22 cellular contexts compared by ENCODE assay signal in genomic region chr17:45355087-45355486, GRCh38. TPM values are rescaled to one million over a fixed set of nuclear protein-coding genes. Genes with fewer than 3 reads are reported as not detected.
A peak's percentile ranks its signal among the peaks of the same experiment; 100 is the strongest.
DNase-seq lines count a peak whose midpoint lies in the region; ATAC-seq, FAIRE-seq and TF ChIP-seq lines count a peak whose summit lies in the region.
"Had no signal": no experiment of that assay in that cellular context is flagged by ENCODE, and none has a peak within 500 bp of the region (broad histone marks: within the 10 kb centered on the region; RNA-seq: fewer than 3 reads in every experiment).

No MANE protein-coding gene starts in this region.

- H3K9me3 ChIP-seq in PC-3 (ENCODE audit: low read length), result no peaks in the 10 kb centered on the region
- 0 out of 4 replicates have a peak, but pooled peaks cover 0 to 2% of the 10 kb centered on the region in 2 experiments for H3K9me3 ChIP-seq in H1 (ENCODE audit: insufficient read depth in 2 of 2, low read depth in 1 of 2, low read length in 1 of 2)
- H3K9me3 ChIP-seq in small intestine (ENCODE audit: control insufficient read depth, low read depth), result no peaks in the 10 kb centered on the region
- no peaks in the 10 kb centered on the region for H3K9me3 ChIP-seq in uterus
- H3K9me3 ChIP-seq: left lung, mucosa of descending colon, neutrophil, SJSA1, vagina had no signal

- H3K9ac ChIP-seq in PC-3 (ENCODE audit: low read length), result no peak overlapping the region
- no peak overlapping the region for H3K9ac ChIP-seq in H1 (replicated peaks in 1 of 4; ENCODE audit: extremely low read depth in 1 of 4, low read depth in 3 of 4, low read length in 3 of 4)

- no peak overlapping the region for H3K4me3 ChIP-seq in PC-3 (ENCODE audit: low read length)
- no peak overlapping the region for H3K4me3 ChIP-seq in H1 (ENCODE audit: extremely low read depth in 1 of 4, insufficient read depth in 2 of 4, low read depth in 3 of 4, low read length in 4 of 4)
- H3K4me3 ChIP-seq in small intestine (ENCODE audit: low read depth in 1 of 2, low read length in 2 of 2), result no peak overlapping the region
- H3K4me3 ChIP-seq in uterus, result no peak overlapping the region
- H3K4me3 ChIP-seq: left lung, mucosa of descending colon, right atrium auricular region, SJSA1, vagina had no signal

- no peak for FAIRE-seq in H1 (lab: Jason Lieb, UNC)
- FAIRE-seq in small intestine (lab: Jason Lieb, UNC), result no peak
- FAIRE-seq: frontal cortex, G401.6 had no signal

- no peak overlapping the region for H4K91ac ChIP-seq in H1 (replicated peaks; ENCODE audit: insufficient read length, low read length)

- WGBS in H1 (ENCODE audit: extremely low coverage in 1 of 2, insufficient coverage in 1 of 2, insufficient read length in 1 of 2, insufficient replicate concordance in 2 of 2, low coverage in 1 of 2, low lambda C conversion rate in 2 of 2, missing lambda C conversion rate in 1 of 2), 2 experiments, result 85% methylated on average over 2 of the region's 2 CpGs; no CpG with 5 or more reads in 1 of the 2 experiments
- 59 to 69% (median 63%) methylated on average over 2 of the region's 2 CpGs for WGBS in small intestine, 3 donors

- no peak overlapping the region for H3K4me2 ChIP-seq in PC-3 (ENCODE audit: low read length)
- no peak overlapping the region for H3K4me2 ChIP-seq in H1 (ENCODE audit: insufficient read depth in 1 of 2, low read depth in 2 of 2, low read length in 2 of 2)

- H3K23me2 ChIP-seq in H1 (ENCODE audit: low read depth, low read length), result no peaks in the 10 kb centered on the region; the same call in 1 of the 2 replicates

- no peak overlapping the region for H3K4ac ChIP-seq in H1 (replicated peaks; ENCODE audit: insufficient read length, low read depth, low read length)

- no peak overlapping the region for H3K14ac ChIP-seq in H1 (ENCODE audit: insufficient read length)

- H3K79me2 ChIP-seq in PC-3 (ENCODE audit: low read length) (no peaks in the 10 kb centered on the region), H1 (ENCODE audit: control insufficient read depth in 1 of 2, insufficient read depth in 2 of 2, low read length in 2 of 2) (no peaks in the 10 kb centered on the region)

- H3K18ac ChIP-seq in H1 (ENCODE audit: extremely low read depth, low read length), result no peak overlapping the region

- no peak overlapping the region for H4K5ac ChIP-seq in H1 (ENCODE audit: insufficient read length, low read depth, low read length)

- no peaks in the 10 kb centered on the region for H3K79me1 ChIP-seq in H1 (ENCODE audit: low read depth, low read length)

- H3K4me1 ChIP-seq in PC-3 (ENCODE audit: insufficient read depth, low read length) (no peaks in the 10 kb centered on the region), H1 (replicated peaks in 1 of 4; ENCODE audit: control insufficient read depth in 3 of 4, insufficient read depth in 4 of 4, low read length in 3 of 4) (no peaks in the 10 kb centered on the region; a peak in 1 of 7 replicates), small intestine (ENCODE audit: control insufficient read depth in 2 of 2, insufficient read depth in 1 of 2, low read depth in 1 of 2, low read length in 1 of 2) (no peaks in the 10 kb centered on the region), uterus (no peaks in the 10 kb centered on the region)
- H3K4me1 ChIP-seq: left lung, right atrium auricular region, SJSA1, vagina had no signal

- no peak for TF ChIP-seq CTCF in PC-3 (conservative IDR thresholded peaks at IDR 0.05; ENCODE audit: low read depth, low read length)
- TF ChIP-seq CTCF in H1 (IDR thresholded peaks at IDR 0.05; ENCODE audit: control extremely low read depth in 1 of 3, insufficient read depth in 1 of 3, low read depth in 1 of 3, low read length in 3 of 3), result no peak
- TF ChIP-seq CTCF in uterus (IDR thresholded peaks at IDR 0.05), result no peak

- no peaks in the 10 kb centered on the region for H3K27me3 ChIP-seq in PC-3 (ENCODE audit: low read length)
- H3K27me3 ChIP-seq in H1 (replicated peaks in 1 of 4; ENCODE audit: control insufficient read depth in 3 of 4, extremely low read depth in 1 of 4, insufficient read depth in 3 of 4, low read length in 3 of 4), result no peaks in the 10 kb centered on the region
- no peaks in the 10 kb centered on the region for H3K27me3 ChIP-seq in small intestine (ENCODE audit: control insufficient read depth in 2 of 2, insufficient read depth in 2 of 2, low read length in 2 of 2)
- H3K27me3 ChIP-seq in uterus, result no peaks in the 10 kb centered on the region
- H3K27me3 ChIP-seq: left lung, right atrium auricular region, vagina had no signal

- no peak for TF ChIP-seq RAD21 in H1 (IDR thresholded peaks at IDR 0.05 in 1 of 2, conservative IDR thresholded peaks at IDR 0.05 in 1 of 2; ENCODE audit: low read depth in 2 of 2, low read length in 2 of 2)

- no peak overlapping the region; the same call in 1 of the 2 replicates for H2BK15ac ChIP-seq in H1 (ENCODE audit: low read length)

- H3K23ac ChIP-seq in H1 (ENCODE audit: insufficient read length), result no peak overlapping the region

- no peak overlapping the region for H2BK5ac ChIP-seq in H1 (ENCODE audit: low read depth, low read length)

- H4K20me1 ChIP-seq in PC-3 (ENCODE audit: low read length) (no peaks in the 10 kb centered on the region), H1 (replicated peaks in 1 of 2; ENCODE audit: control insufficient read depth in 1 of 2, insufficient read depth in 2 of 2, low read length in 2 of 2) (no peaks in the 10 kb centered on the region)

- no peak overlapping the region for H3K56ac ChIP-seq in H1 (replicated peaks; ENCODE audit: insufficient read length, low read depth, low read length)

- no peak overlapping the region; the same call in 1 of the 2 replicates for H2AK5ac ChIP-seq in H1 (ENCODE audit: low read depth, low read length)

- TF ChIP-seq EP300 in H1 (IDR thresholded peaks at IDR 0.05; ENCODE audit: borderline replicate concordance in 1 of 2, low read depth in 2 of 2, low read length in 2 of 2), result no peak

- H3F3A ChIP-seq in PC-3 (ENCODE audit: low read length, unreplicated experiment), result no peaks in the 10 kb centered on the region

- DNase-seq in ELR (ENCODE audit: low read depth) (peak; percentile 15), PC-3 (peak; percentile 15), H1 (ENCODE audit: low read depth in 1 of 2, low spot score in 2 of 2) (no peak), small intestine (peak; percentile 57), occipital lobe (lab: John Stamatoyannopoulos, UW) (no peak), uterus (no peak)
- DNase-seq: activated CD4-positive, alpha-beta T cell treated with anti-CD3 and anti-CD28 coated beads for 48 hours; activated naive CD4-positive, alpha-beta T cell treated with anti-CD3 and anti-CD28 coated beads, Interleukin-2, amount 10 ng/mL, durations not matched to agents 7 days and 5 days; AML-193; COR-L47; left lung; mucosa of descending colon; NCI-H1092 treated with DMSO at 0.1 percent for 48 hours; NCI-H2081 treated with DMSO at 0.1 percent for 48 hours; NCI-H526 had no signal

- H2BK120ac ChIP-seq in H1 (replicated peaks; ENCODE audit: low read depth, low read length), result no peak overlapping the region

- H3K36me3 ChIP-seq in PC-3 (ENCODE audit: low read depth, low read length) (no peaks in the 10 kb centered on the region), H1 (ENCODE audit: control insufficient read depth in 2 of 4, insufficient read depth in 4 of 4, low read length in 3 of 4) (no peaks in the 10 kb centered on the region), small intestine (ENCODE audit: control insufficient read depth in 2 of 2, insufficient read depth in 2 of 2, low read length in 2 of 2) (no peaks in the 10 kb centered on the region), uterus (no peaks in the 10 kb centered on the region)
- H3K36me3 ChIP-seq: left lung, neutrophil, right atrium auricular region, SJSA1, vagina had no signal

- BruUV-seq in PC-3 (replicated peaks; lab: Mats Ljungman, UMichigan), result no TSS peak

- intact Hi-C loops in PC-3 (cut with micrococcal nuclease), result no loop called here
- intact Hi-C loops in uterus (cut with DNase I; ENCODE audit: low total_unique reads), result no loop called here

- peak; percentile 38; the same call in 1 of the 2 replicates for ATAC-seq in PC-3
- ATAC-seq in HG03159 (IDR thresholded peaks at IDR 0.05; ENCODE audit: unreplicated experiment), result no peak
- ATAC-seq: left lung, mucosa of descending colon had no signal

- CTCF ChIA-PET in PC-3 (lab: Charles Lee), result no interaction called here
- CTCF ChIA-PET in H1 (lab: Charles Lee; ENCODE audit: partially characterized antibody), result interaction anchor here (0.7 to 1.3 kb wide), 2 partner anchors 9 to 219 kb away, joined by 4 read pairs; partner anchors contain the start of gene ACBD4

- no peak overlapping the region for H2AFZ ChIP-seq in PC-3 (ENCODE audit: low read length)
- no peak overlapping the region; the same call in 1 of the 2 replicates for H2AFZ ChIP-seq in H1 (ENCODE audit: low read length)

- no peak overlapping the region for H3K27ac ChIP-seq in PC-3 (ENCODE audit: low read length)
- H3K27ac ChIP-seq in H1 (ENCODE audit: low read depth, low read length), result no peak overlapping the region
- H3K27ac ChIP-seq in small intestine (ENCODE audit: low read depth in 1 of 2, low read length in 1 of 2), result no peak overlapping the region
- H3K27ac ChIP-seq in uterus, result no peak overlapping the region
- H3K27ac ChIP-seq: left lung, neutrophil, right atrium auricular region, SJSA1, vagina had no signal

- peak overlapping the region; percentile 76; the same call in 1 of the 2 replicates for H2BK20ac ChIP-seq in H1 (ENCODE audit: low read length)

- 0 out of 2 replicates have a peak overlapping the region, but pooled peaks have one; percentile 18 for H2BK12ac ChIP-seq in H1 (ENCODE audit: low read depth, low read length)

- TF ChIP-seq POLR2A in H1 (IDR thresholded peaks at IDR 0.05; ENCODE audit: control extremely low read depth in 1 of 2, low read depth in 2 of 2, low read length in 2 of 2) (no peak), uterus (IDR thresholded peaks at IDR 0.05) (no peak)

- no peak overlapping the region for H4K8ac ChIP-seq in H1 (ENCODE audit: extremely low read depth, insufficient read depth, low read length)

- POLR2A ChIA-PET in PC-3 (lab: Charles Lee; ENCODE audit: unreplicated experiment), result no interaction called here
- POLR2A ChIA-PET in H1 (lab: Charles Lee; ENCODE audit: partially characterized antibody), result interaction anchor here (1.3 kb wide), 1 partner anchor 39 kb away, joined by 3 read pairs; no protein-coding TSS in a partner anchor

- H3K9me2 ChIP-seq in PC-3 (replicated peaks; ENCODE audit: low read length), result no peaks in the 10 kb centered on the region

RNA-seq across cellular contexts. Expression of gene MAP3K14, which starts 38.3 kb away (rescaled TPM):
- 15.9 and 16.8 TPM in 2 replicates for total RNA-seq in PC-3 (2014; rRNA removed)
- total RNA-seq in H1 (2021; fragmentation: NEBNext Ultra II Directional; extraction: Animal tissue kit (Norgen Biotek cat#: 25700)), result 6.1 and 6.7 TPM in 2 replicates
- 5.2 and 6.4 TPM in 2 replicates for polyA plus RNA-seq in H1 (2011; rRNA removed)
- 4.3 TPM for polyA plus RNA-seq in H1 (2011; cell fraction: cytosol; rRNA removed)
- 9.5 TPM for polyA plus RNA-seq in H1 (2011; cell fraction: nucleus; rRNA removed)
- 5.2 to 7.2 TPM (median 7.0 TPM) in 4 replicates for polyA plus RNA-seq in H1 (2012, experiment 1 of 2)
- polyA plus RNA-seq in H1 (2012, experiment 2 of 2), result 6.0 TPM
- 3.5 TPM for polyA plus RNA-seq in H1 (2013, experiment 1 of 2)
- polyA plus RNA-seq in H1 (2013, experiment 2 of 2), result 3.3 TPM
- 3.9 and 4.4 TPM in 2 replicates for polyA minus RNA-seq in H1 (2011; rRNA and poly(A)+ RNA removed)
- 3.0 TPM for polyA minus RNA-seq in H1 (2011; cell fraction: cytosol; rRNA and poly(A)+ RNA removed)
- polyA minus RNA-seq in H1 (2011; cell fraction: nucleus; rRNA and poly(A)+ RNA removed), result 5.4 TPM
- 10 to 100 TPM; 10.8 to 19.2 (median 11.3) TPM for polyA plus RNA-seq in small intestine
- 1.2 TPM for total RNA-seq in occipital lobe
- 10 to 100 TPM in 1 of 4 donors, 1 to 10 TPM in 3; 1.0 to 22.1 (median 4.9) TPM for total RNA-seq in uterus

Comparison
In these comparisons a context has a peak if more than half of its experiments do, and no peak if none do; other contexts are left out.
1. DNase-seq: peak in ELR (single experiment), PC-3 (single experiment) and small intestine (single experiment); none in H1 (0 of 2), occipital lobe (single experiment) and uterus (0 of 2).